ENCODE assay signal across 26 cellular contexts in the genomic region with DNA sequence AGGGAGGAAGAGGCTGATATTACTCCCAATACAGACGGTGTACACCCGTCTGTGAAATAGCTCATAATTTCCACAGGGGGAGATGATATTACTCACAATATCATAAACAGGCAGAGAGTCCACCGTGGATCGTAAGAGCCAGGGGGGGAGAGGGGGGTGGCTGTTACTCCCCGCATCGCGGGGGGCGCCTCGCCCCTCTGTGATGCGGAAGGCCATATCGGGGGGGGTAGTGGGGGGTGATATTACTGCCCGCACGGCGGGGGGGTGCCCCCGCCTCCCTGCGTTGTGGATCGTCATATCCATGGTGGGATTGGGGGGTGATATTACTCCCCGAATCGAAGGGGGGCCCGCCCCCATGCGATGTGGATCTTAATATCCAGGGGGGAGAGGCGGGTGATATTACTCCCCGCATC.
"Had no signal": no experiment of that assay in that cellular context is flagged by ENCODE, and none has a peak within 500 bp of the region (broad histone marks: within the 10 kb centered on the region; RNA-seq: fewer than 3 reads in every experiment).

No MANE protein-coding gene starts in this region.

- H3K27me3 Mint-ChIP-seq: type B pancreatic cell had no signal

- H3K27ac Mint-ChIP-seq: effector memory CD8-positive, alpha-beta T cell; immature natural killer cell; naive thymus-derived CD8-positive, alpha-beta T cell; neural progenitor cell; T-helper 1 cell treated with Interleukin-12 subunit alpha and Interleukin-12 subunit beta and Interleukin-4 antibody, amounts not matched to agents 30 μg/mL and 1 μg/mL, for 36 hours; type B pancreatic cell; WTC11 had no signal

- H3K4me3 Mint-ChIP-seq: activated naive CD4-positive, alpha-beta T cell treated with anti-CD3 and anti-CD28 coated beads, Interleukin-2, amount 50 U/mL, for 24 hours; effector memory CD8-positive, alpha-beta T cell; immature natural killer cell; naive thymus-derived CD8-positive, alpha-beta T cell; neural progenitor cell; T-helper 1 cell treated with Interleukin-12 subunit alpha and Interleukin-12 subunit beta and Interleukin-4 antibody, amounts not matched to agents 30 μg/mL and 1 μg/mL, for 36 hours; type B pancreatic cell; WTC11 had no signal

- H3K27ac ChIP-seq: breast epithelium, colonic mucosa, dorsolateral prefrontal cortex, hepatocyte, left lung, neural progenitor cell, right lobe of liver, SJCRH30, skin epidermis, thoracic aorta had no signal

- ATAC-seq: effector memory CD8-positive, alpha-beta T cell; esophagus mucosa; left lung; right lobe of liver; WTC11 had no signal

- DNase-seq: activated CD4-positive, alpha-beta T cell treated with anti-CD3 and anti-CD28 coated beads, Interleukin-2, amount 50 U/mL, for 1 hour; activated effector memory CD4-positive, alpha-beta T cell treated with Interleukin-2 at 50 U/mL for 16 hours; amniotic stem cell; colonic mucosa; dorsolateral prefrontal cortex; effector memory CD8-positive, alpha-beta T cell; glutamatergic neuron; immature natural killer cell; kidney glomerular epithelial cell; left lung; posterior cingulate gyrus; right lobe of liver; SJCRH30; stimulated activated CD4-positive, alpha-beta T cell treated with anti-CD3 and anti-CD28 coated beads, Interleukin-1b, Interleukin-23, amount 100 ng/mL, for 48 hours; T1000 had no signal

- H3K36me3 Mint-ChIP-seq: activated naive CD4-positive, alpha-beta T cell treated with anti-CD3 and anti-CD28 coated beads, Interleukin-2, amount 50 U/mL, for 24 hours; immature natural killer cell; naive thymus-derived CD8-positive, alpha-beta T cell; neural progenitor cell; type B pancreatic cell; WTC11 had no signal

- H3K4me1 Mint-ChIP-seq: activated naive CD4-positive, alpha-beta T cell treated with anti-CD3 and anti-CD28 coated beads, Interleukin-2, amount 50 U/mL, for 24 hours; immature natural killer cell; neural progenitor cell had no signal

- H3K9me3 Mint-ChIP-seq: activated naive CD4-positive, alpha-beta T cell treated with anti-CD3 and anti-CD28 coated beads, Interleukin-2, amount 50 U/mL, for 24 hours; effector memory CD8-positive, alpha-beta T cell; naive thymus-derived CD8-positive, alpha-beta T cell; T-helper 1 cell treated with Interleukin-12 subunit alpha and Interleukin-12 subunit beta and Interleukin-4 antibody, amounts not matched to agents 30 μg/mL and 1 μg/mL, for 36 hours; WTC11 had no signal
